ENCODE assay signal across 17 cellular contexts in the genomic region with DNA sequence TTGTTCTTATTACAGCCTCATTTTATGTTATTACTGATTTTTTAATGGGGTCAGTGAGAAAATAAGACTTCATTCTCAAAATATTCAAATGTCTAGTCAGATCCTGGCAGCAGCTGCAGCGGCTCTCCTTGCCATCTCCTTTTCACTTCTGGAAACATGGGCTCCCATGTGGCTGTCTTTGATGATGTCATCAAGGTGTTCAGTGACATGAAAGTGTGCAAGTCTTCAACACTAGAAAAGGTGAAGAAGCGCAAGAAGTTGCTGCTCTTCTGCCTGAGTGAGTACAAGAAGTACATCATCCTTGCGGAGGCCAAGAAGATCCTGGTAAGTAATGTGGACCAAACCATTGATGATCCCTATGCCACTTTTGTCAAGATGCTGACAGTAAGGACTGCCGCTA. TPM values are rescaled to one million over a fixed set of nuclear protein-coding genes. Genes with fewer than 3 reads are reported as not detected.
A peak's percentile ranks its signal among the peaks of the same experiment; 100 is the strongest.
DNase-seq lines count a peak whose midpoint lies in the region; ATAC-seq, FAIRE-seq and TF ChIP-seq lines count a peak whose summit lies in the region.
"Had no signal": no experiment of that assay in that cellular context is flagged by ENCODE, and none has a peak within 500 bp of the region (broad histone marks: within the 10 kb centered on the region; RNA-seq: fewer than 3 reads in every experiment).

No MANE protein-coding gene starts in this region.

- no peak for FAIRE-seq in astrocyte (lab: Jason Lieb, UNC)
- FAIRE-seq: D721Med, GM18507 had no signal

- no peak overlapping the region for H3K27ac Mint-ChIP-seq in GM23338
- peak overlapping the region; percentile 89 for H3K27ac Mint-ChIP-seq in astrocyte (ENCODE audit: unreplicated experiment)
- H3K27ac Mint-ChIP-seq: CD8-positive, alpha-beta T cell had no signal

- no peaks in the 10 kb centered on the region for H3K36me3 Mint-ChIP-seq in GM23338 (ENCODE audit: low read depth)
- H3K36me3 Mint-ChIP-seq in astrocyte (ENCODE audit: low read depth, unreplicated experiment), result no peaks in the 10 kb centered on the region
- H3K36me3 Mint-ChIP-seq: CD8-positive, alpha-beta T cell had no signal

- H3K27ac ChIP-seq in BLaER1, result peak overlapping the region; percentile 35; the same call in 1 of the 2 replicates
- no peak overlapping the region for H3K27ac ChIP-seq in GM23338 (ENCODE audit: low read depth)
- peak overlapping the region; percentile 73 for H3K27ac ChIP-seq in astrocyte (ENCODE audit: low read depth, low read length)
- peak overlapping the region; percentile 86 for H3K27ac ChIP-seq in hepatocyte
- H3K27ac ChIP-seq: RWPE1, SJSA1 had no signal

- DNase-seq in GM23338 (ENCODE audit: low spot score) (no peak), astrocyte (ENCODE audit: low read depth) (no peak), hepatocyte (ENCODE audit: low spot score) (no peak), activated T-cell treated with anti-CD3 and anti-CD28 coated beads for 4 hours (no peak), C1 segment of cervical spinal cord (lab: John Stamatoyannopoulos, UW) (no peak)
- DNase-seq: CD8-positive, alpha-beta T cell; DMS79; NCI-H2081; NCI-H774 had no signal

- H3K4me2 ChIP-seq in BLaER1 (no peak overlapping the region), GM23338 (no peak overlapping the region), astrocyte (ENCODE audit: low read length) (no peak overlapping the region), hepatocyte (no peak overlapping the region)

- H3K4me3 ChIP-seq in BLaER1, result no peak overlapping the region
- H3K4me3 ChIP-seq in GM23338, result no peak overlapping the region
- no peak overlapping the region for H3K4me3 ChIP-seq in astrocyte (ENCODE audit: insufficient read depth, low read depth, low read length)
- H3K4me3 ChIP-seq in hepatocyte, result no peak overlapping the region
- H3K4me3 ChIP-seq: SJSA1 had no signal

- H3K79me2 ChIP-seq in GM23338 (replicated peaks; ENCODE audit: insufficient read depth), result no peaks in the 10 kb centered on the region
- H3K79me2 ChIP-seq in astrocyte (ENCODE audit: insufficient read depth, low read length), result no peaks in the 10 kb centered on the region
- no peaks in the 10 kb centered on the region for H3K79me2 ChIP-seq in hepatocyte

- H3F3A ChIP-seq in GM23338 (replicated peaks; ENCODE audit: low read depth), result no peaks in the 10 kb centered on the region

- TF ChIP-seq CTCF in GM23338 (conservative IDR thresholded peaks at IDR 0.05; ENCODE audit: low read depth in 2 of 2) (no peak), astrocyte (IDR thresholded peaks at IDR 0.05; ENCODE audit: insufficient read depth, low read depth, low read length) (no peak), hepatocyte (IDR thresholded peaks at IDR 0.05; ENCODE audit: poor library complexity) (no peak)

- peaks cover 5% of the 10 kb centered on the region; the same call in 1 of the 2 replicates for H3K4me1 ChIP-seq in BLaER1
- no peaks in the 10 kb centered on the region for H3K4me1 ChIP-seq in GM23338 (ENCODE audit: insufficient read depth)
- peaks cover 14% of the 10 kb centered on the region for H3K4me1 ChIP-seq in astrocyte (ENCODE audit: insufficient read depth, low read length)
- H3K4me1 ChIP-seq in hepatocyte (ENCODE audit: insufficient read depth), result peaks cover 3% of the 10 kb centered on the region

- no peaks in the 10 kb centered on the region for H3K9me2 ChIP-seq in GM23338 (ENCODE audit: insufficient read depth)
- H3K9me2 ChIP-seq in hepatocyte (replicated peaks; ENCODE audit: insufficient read depth), result no peaks in the 10 kb centered on the region

- H3K36me3 ChIP-seq in BLaER1 (no peaks in the 10 kb centered on the region), GM23338 (ENCODE audit: insufficient read depth) (no peaks in the 10 kb centered on the region), astrocyte (ENCODE audit: insufficient read depth, low read length) (no peaks in the 10 kb centered on the region), hepatocyte (replicated peaks; ENCODE audit: insufficient read depth, low read depth) (no peaks in the 10 kb centered on the region)
- H3K36me3 ChIP-seq: SJSA1 had no signal

- H3K27me3 Mint-ChIP-seq in GM23338 (ENCODE audit: insufficient read depth, low read depth, poor library complexity) (no peaks in the 10 kb centered on the region), astrocyte (ENCODE audit: low read depth, unreplicated experiment) (no peaks in the 10 kb centered on the region)

- H3K9ac ChIP-seq in BLaER1 (no peak overlapping the region), astrocyte (ENCODE audit: low read length) (no peak overlapping the region)

- no peaks in the 10 kb centered on the region for H3K4me1 Mint-ChIP-seq in GM23338
- H3K4me1 Mint-ChIP-seq in astrocyte (ENCODE audit: low read depth, unreplicated experiment), result peaks cover 24% of the 10 kb centered on the region

- no peak for ATAC-seq in GM23338
- no peak for ATAC-seq in HG03135 (IDR thresholded peaks at IDR 0.05; ENCODE audit: unreplicated experiment)
- ATAC-seq in GM18502 (IDR thresholded peaks at IDR 0.05; ENCODE audit: poor library complexity, unreplicated experiment), result no peak
- ATAC-seq: CD8-positive, alpha-beta T cell had no signal

- H3K9me3 Mint-ChIP-seq in GM23338, result no peaks in the 10 kb centered on the region
- no peaks in the 10 kb centered on the region for H3K9me3 Mint-ChIP-seq in astrocyte (ENCODE audit: unreplicated experiment)
- H3K9me3 Mint-ChIP-seq: CD8-positive, alpha-beta T cell had no signal

- H3K4me3 Mint-ChIP-seq in GM23338 (no peak overlapping the region), astrocyte (ENCODE audit: unreplicated experiment) (no peak overlapping the region)
- H3K4me3 Mint-ChIP-seq: CD8-positive, alpha-beta T cell had no signal

- H2AFZ ChIP-seq in GM23338 (peak overlapping the region; percentile 7; the same call in 1 of the 2 replicates), astrocyte (ENCODE audit: low read depth, low read length) (no peak overlapping the region), hepatocyte (no peak overlapping the region)

- H3K9me3 ChIP-seq in BLaER1 (no peaks in the 10 kb centered on the region), astrocyte (ENCODE audit: insufficient read depth, low read depth, low read length) (no peaks in the 10 kb centered on the region), hepatocyte (ENCODE audit: low read depth) (no peaks in the 10 kb centered on the region)
- H3K9me3 ChIP-seq: SJSA1 had no signal

- 98% methylated on average over 4 of the region's 4 CpGs for WGBS in hepatocyte (ENCODE audit: low lambda C conversion rate, missing lambda C conversion rate)

- H4K20me1 ChIP-seq in BLaER1 (no peaks in the 10 kb centered on the region), GM23338 (replicated peaks; ENCODE audit: insufficient read depth) (no peaks in the 10 kb centered on the region), astrocyte (ENCODE audit: insufficient read depth, low read length) (no peaks in the 10 kb centered on the region), hepatocyte (ENCODE audit: insufficient read depth, poor library complexity, severe bottlenecking) (no peaks in the 10 kb centered on the region)

- no peaks in the 10 kb centered on the region for H3K27me3 ChIP-seq in BLaER1
- no peaks in the 10 kb centered on the region for H3K27me3 ChIP-seq in GM23338 (ENCODE audit: insufficient read depth)
- H3K27me3 ChIP-seq in astrocyte (ENCODE audit: insufficient read depth, low read length), result no peaks in the 10 kb centered on the region
- no peaks in the 10 kb centered on the region for H3K27me3 ChIP-seq in hepatocyte
- H3K27me3 ChIP-seq: SJSA1 had no signal

TF ChIP-seq in GM23338, 12 proteins besides CTCF, POLR2A, EP300 and RAD21 (continues in another document):
- no peak for TF ChIP-seq REST (IDR thresholded peaks at IDR 0.05; ENCODE audit: unreplicated experiment)
- no peak for TF ChIP-seq ZNF114 (CRISPR knock-in tag; IDR thresholded peaks at IDR 0.05)
- 0 out of 2 replicates have a peak, but pooled peaks have one; percentile 17 for TF ChIP-seq CREB1 (CRISPR knock-in tag; IDR thresholded peaks at IDR 0.05; ENCODE audit: low read depth)

RNA-seq across cellular contexts. Expression of gene KLLN, which starts 19.6 kb away (rescaled TPM):
- 0.24 and 0.62 TPM in 2 replicates for total RNA-seq in GM23338 (2014; rRNA removed; shearing (Covaris generic))
- 0.29 and 0.35 TPM in 2 replicates for polyA plus RNA-seq in GM23338 (2016; fragmentation: Nextera tagmentation; extraction: Ambion mirVana)
- total RNA-seq in astrocyte, result 1.4 and 1.5 TPM in 2 replicates
- 0.53 and 1.2 TPM in 2 replicates for total RNA-seq in hepatocyte
- polyA plus RNA-seq in hepatocyte, result 0.21 and 0.50 TPM in 2 replicates
- total RNA-seq: H4 had no signal

RNA-seq across cellular contexts. Expression of gene PTEN, which starts 19.7 kb away (rescaled TPM):
- total RNA-seq in GM23338 (2014; rRNA removed; shearing (Covaris generic)), result 50.0 and 64.0 TPM in 2 replicates
- polyA plus RNA-seq in GM23338 (2016; fragmentation: Nextera tagmentation; extraction: Ambion mirVana) (20.8 and 23.4 TPM in 2 replicates), hepatocyte (32.8 and 33.6 TPM in 2 replicates)
- total RNA-seq in astrocyte (90.3 and 99.2 TPM in 2 replicates), hepatocyte (102 and 128 TPM in 2 replicates)
- total RNA-seq: H4 had no signal

RNA-seq across cellular contexts. Expression of gene ATAD1, which starts 25.7 kb away (rescaled TPM):
- total RNA-seq in GM23338 (2014; rRNA removed; shearing (Covaris generic)), result 43.3 and 49.6 TPM in 2 replicates
- polyA plus RNA-seq in GM23338 (2016; fragmentation: Nextera tagmentation; extraction: Ambion mirVana), result 26.3 and 30.3 TPM in 2 replicates
- total RNA-seq in astrocyte, result 71.0 and 72.5 TPM in 2 replicates
- total RNA-seq in hepatocyte, result 50.7 and 52.6 TPM in 2 replicates
- polyA plus RNA-seq in hepatocyte, result 31.6 and 33.4 TPM in 2 replicates
